Comparison of ENCODE assay signal across 25 cellular contexts in the genomic region with DNA sequence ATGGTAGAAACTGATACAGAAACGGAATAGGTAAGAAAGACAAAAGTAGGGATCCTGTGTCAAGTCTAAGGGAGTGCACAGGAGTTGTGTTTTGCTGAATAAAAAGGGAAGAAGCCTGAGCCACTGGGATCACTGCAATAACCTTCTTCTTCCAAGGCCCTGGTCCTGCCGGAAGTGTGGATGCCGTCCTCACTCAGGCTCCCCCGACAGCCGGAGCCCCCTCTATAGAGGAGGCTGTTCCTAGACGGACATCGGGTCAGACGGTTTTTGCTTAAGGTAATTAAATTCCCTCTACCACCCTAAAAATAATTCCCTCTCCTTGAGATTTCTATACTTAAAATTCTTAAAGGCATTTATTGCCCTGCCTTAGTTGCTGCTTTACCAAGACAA.
"Had no signal": no experiment of that assay in that cellular context is flagged by ENCODE, and none has a peak within 500 bp of the region (broad histone marks: within the 10 kb centered on the region; RNA-seq: fewer than 3 reads in every experiment).

No MANE protein-coding gene starts in this region.

- ATAC-seq: foreskin keratinocyte; gastroesophageal sphincter; heart left ventricle; left cardiac atrium; left lung; naive thymus-derived CD8-positive, alpha-beta T cell; right lobe of liver; stimulated activated naive CD8-positive, alpha-beta T cell treated with anti-CD3 and anti-CD28 coated beads, Interleukin-15, amount 100 ng/mL, for 72 hours had no signal

- H3K36me3 ChIP-seq: esophagus muscularis mucosa, gastroesophageal sphincter, heart left ventricle, left lung, ovary, right lobe of liver, thyroid gland had no signal

- H2AFZ ChIP-seq: hepatocyte had no signal

- H3K27me3 ChIP-seq: esophagus muscularis mucosa, foreskin keratinocyte, gastroesophageal sphincter, hepatocyte, ovary, right lobe of liver, thyroid gland had no signal

- H3K4me1 ChIP-seq: foreskin keratinocyte, right lobe of liver had no signal

- H3K9me3 ChIP-seq: esophagus muscularis mucosa, gastroesophageal sphincter, heart left ventricle, left lung, ovary, right lobe of liver, thyroid gland had no signal

- H3K4me3 ChIP-seq: coronary artery, esophagus muscularis mucosa, gastroesophageal sphincter, heart left ventricle, hepatocyte, left lung, ovary, right lobe of liver, smooth muscle cell, thyroid gland had no signal

- DNase-seq: dermis blood vessel endothelial cell; effector memory CD4-positive, alpha-beta T cell; foreskin keratinocyte; left cardiac atrium; mesendoderm; naive thymus-derived CD8-positive, alpha-beta T cell; nephron progenitor cell; occipital lobe; ovary; stimulated activated CD4-positive, alpha-beta T cell treated with anti-CD3 and anti-CD28 coated beads, Interleukin-12 subunit alpha, Interleukin-12 subunit beta, amount 100 ng/mL, for 4 hours; stimulated activated CD4-positive, alpha-beta T cell treated with anti-CD3 and anti-CD28 coated beads, Interleukin-1b, Interleukin-23, amount 100 ng/mL, for 48 hours; stimulated activated CD4-positive, alpha-beta T cell treated with anti-CD3 and anti-CD28 coated beads, Interleukin-4, amount 100 ng/mL, for 1 hour; stimulated activated CD8-positive, alpha-beta memory T cell treated with anti-CD3 and anti-CD28 coated beads, Interleukin-4, amount 100 ng/mL, for 48 hours; stimulated activated naive CD4-positive, alpha-beta T cell; stimulated activated naive CD8-positive, alpha-beta T cell treated with anti-CD3 and anti-CD28 coated beads, Interleukin-15, amount 100 ng/mL, for 72 hours; thyroid gland; trophoblast cell had no signal

- H3K4me2 ChIP-seq: hepatocyte, smooth muscle cell had no signal

- H3K27ac ChIP-seq: coronary artery, esophagus muscularis mucosa, foreskin keratinocyte, gastroesophageal sphincter, heart left ventricle, hepatocyte, left lung, ovary, right lobe of liver, thyroid gland had no signal
